16 cellular contexts compared by ENCODE assay signal in the genomic region with DNA sequence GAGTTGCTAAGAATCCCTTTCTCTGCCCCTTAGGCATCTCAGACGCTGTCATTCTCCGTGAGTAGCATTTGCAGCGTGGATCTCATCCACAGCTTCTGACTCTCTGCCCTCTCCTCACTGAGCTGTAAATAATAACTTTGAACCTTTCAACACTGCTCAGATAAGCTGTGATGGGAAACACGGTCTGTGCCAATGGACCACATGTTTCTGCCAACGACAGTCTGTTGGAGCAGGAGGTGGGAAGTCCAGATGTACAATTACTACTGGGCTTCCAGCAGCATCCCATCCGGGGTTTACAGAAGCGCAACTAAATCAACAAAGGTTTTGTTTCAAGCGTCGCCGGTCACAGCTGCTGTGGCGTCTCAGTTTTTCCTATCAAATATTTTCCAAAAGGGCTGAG.
DNase-seq lines count a peak whose midpoint lies in the region; ATAC-seq lines count a peak whose summit lies in the region.
"Had no signal": no experiment of that assay in that cellular context is flagged by ENCODE, and none has a peak within 500 bp of the region (broad histone marks: within the 10 kb centered on the region; RNA-seq: fewer than 3 reads in every experiment).

No MANE protein-coding gene starts in this region.

- intact Hi-C loops in left cardiac atrium (cut with DNase I): no loop called here

- peak; percentile 2 for DNase-seq in Ammon's horn (ENCODE audit: low spot score)
- peak; percentile 36 for DNase-seq in NCI-H146 treated with DMSO at 0.1 percent for 48 hours (lab: John Stamatoyannopoulos, UW; ENCODE audit: unreplicated experiment)
- DNase-seq in NCI-H526 treated with DMSO at 0.1 percent for 48 hours (lab: John Stamatoyannopoulos, UW): peak; percentile 41
- DNase-seq in left cardiac atrium: no peak
- DNase-seq in stimulated activated CD4-positive, alpha-beta T cell treated with anti-CD3 and anti-CD28 coated beads, Interleukin-4, amount 100 ng/mL, for 4 hours: no peak
- no peak for DNase-seq in SW480 (ENCODE audit: low spot score)
- DNase-seq in dermis blood vessel endothelial cell: no peak
- DNase-seq: activated CD4-positive, alpha-beta memory T cell treated with anti-CD3 and anti-CD28 coated beads, Interleukin-2, amount 10 ng/mL, durations not matched to agents 7 days and 5 days; activated T-cell treated with anti-CD3 and anti-CD28 coated beads, Interleukin-2, amount 50 U/mL, for 72 hours; CD4-positive, alpha-beta T cell; cortex of kidney; mucosa of descending colon; stimulated activated naive CD4-positive, alpha-beta T cell; trophoblast cell had no signal

- ATAC-seq in left cardiac atrium (peak; percentile 68 to 78), GM19023 (IDR thresholded peaks at IDR 0.05; ENCODE audit: unreplicated experiment) (no peak)
- ATAC-seq: activated T-cell treated with anti-CD3 and anti-CD28 coated beads, Interleukin-2, amount 50 U/mL, for 72 hours; GM23338; mucosa of descending colon had no signal

Comparison
In these comparisons a context has a peak if more than half of its experiments do, and no peak if none do; other contexts are left out.
1. DNase-seq: peak in Ammon's horn (single experiment), NCI-H146 treated with DMSO at 0.1 percent for 48 hours (single experiment) and NCI-H526 treated with DMSO at 0.1 percent for 48 hours (single experiment); none in left cardiac atrium (single experiment), stimulated activated CD4-positive, alpha-beta T cell treated with anti-CD3 and anti-CD28 coated beads, Interleukin-4, amount 100 ng/mL, for 4 hours (0 of 2), SW480 (single experiment) and dermis blood vessel endothelial cell (single experiment).